Comparison of ENCODE assay signal across 8 cellular contexts in the genomic region with DNA sequence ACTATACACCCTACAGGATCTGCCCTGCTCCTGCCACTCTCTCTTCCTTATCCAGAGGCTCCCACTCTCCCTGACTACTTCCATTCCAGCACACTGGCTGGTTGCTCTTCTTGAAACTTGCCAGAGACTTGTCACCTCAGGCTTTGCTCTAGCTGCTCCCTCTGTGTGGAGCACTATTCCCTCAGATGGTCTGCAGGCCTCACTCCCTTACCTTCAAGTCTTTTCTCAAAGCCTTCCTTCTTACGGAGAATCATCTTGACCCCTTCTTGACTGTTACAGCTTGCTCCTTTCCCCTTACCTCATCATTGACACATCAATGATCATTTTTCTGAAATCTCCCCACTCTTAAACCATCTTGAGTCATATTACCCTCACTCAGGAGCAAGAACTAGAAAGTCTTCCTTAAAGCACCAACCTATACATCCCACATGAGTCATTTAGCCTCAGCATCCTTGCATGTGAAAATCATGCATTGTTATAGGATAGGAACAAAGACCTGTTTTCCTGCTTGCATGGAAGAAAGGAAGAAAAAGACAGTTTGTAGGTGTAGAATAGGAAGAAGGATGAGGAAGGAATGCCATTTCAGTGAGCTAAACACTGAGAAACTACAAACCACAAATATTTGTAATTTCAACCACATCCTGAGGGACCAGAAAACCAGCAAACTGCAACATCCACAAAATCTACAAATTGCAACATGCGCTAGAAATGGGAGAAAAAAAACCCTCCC. TPM values are rescaled to one million over a fixed set of nuclear protein-coding genes. Genes with fewer than 3 reads are reported as not detected.
DNase-seq lines count a peak whose midpoint lies in the region; ATAC-seq and TF ChIP-seq lines count a peak whose summit lies in the region.

No MANE protein-coding gene starts in this region.

- H3K27ac Mint-ChIP-seq in CD4-positive, alpha-beta T cell, result no peak overlapping the region
- no peak overlapping the region for H3K27ac Mint-ChIP-seq in HFFc6

- no peak overlapping the region for H3K4me3 Mint-ChIP-seq in CD4-positive, alpha-beta T cell
- no peak overlapping the region; the same call in 1 of the 2 replicates for H3K4me3 Mint-ChIP-seq in HFFc6

- H3K9me3 Mint-ChIP-seq in CD4-positive, alpha-beta T cell, result no peaks in the 10 kb centered on the region
- H3K9me3 Mint-ChIP-seq in HFFc6, result no peaks in the 10 kb centered on the region

- H3K27ac ChIP-seq in CD4-positive, alpha-beta T cell (ENCODE audit: low read depth, low read length), result no peak overlapping the region
- peak overlapping the region; percentile 63 for H3K27ac ChIP-seq in foreskin keratinocyte

- no peaks in the 10 kb centered on the region for H3K27me3 ChIP-seq in CD4-positive, alpha-beta T cell (ENCODE audit: control insufficient read depth, insufficient read depth, low read length)
- H3K27me3 ChIP-seq in foreskin keratinocyte, result no peaks in the 10 kb centered on the region

- H3K9me3 ChIP-seq in CD4-positive, alpha-beta T cell (ENCODE audit: control insufficient read depth, low read length), result no peaks in the 10 kb centered on the region

- no peak for DNase-seq in CD4-positive, alpha-beta T cell
- DNase-seq in HFFc6 (peak; percentile 83), RKO (ENCODE audit: low spot score) (peak; percentile 53), foreskin keratinocyte (peak; percentile 99), LoVo (ENCODE audit: low spot score) (no peak), NCI-H446 treated with DMSO at 0.1 percent for 48 hours (lab: John Stamatoyannopoulos, UW) (no peak)

- no peaks in the 10 kb centered on the region for H3K27me3 Mint-ChIP-seq in CD4-positive, alpha-beta T cell
- no peaks in the 10 kb centered on the region for H3K27me3 Mint-ChIP-seq in HFFc6 (ENCODE audit: insufficient read depth)

- intact Hi-C loops in CD4-positive, alpha-beta T cell (cut with DNase I, micrococcal nuclease), result no loop called here

- peaks cover 26% of the 10 kb centered on the region for H3K4me1 ChIP-seq in foreskin keratinocyte

- TF ChIP-seq CTCF in CD4-positive, alpha-beta T cell (IDR thresholded peaks at IDR 0.05), result no peak
- TF ChIP-seq CTCF in HFFc6 (IDR thresholded peaks at IDR 0.05) (no peak), foreskin keratinocyte (conservative IDR thresholded peaks at IDR 0.05) (no peak)

- POLR2A ChIA-PET in CD4-positive, alpha-beta T cell (lab: Charles Lee), result interaction anchor here (0.8 to 1.2 kb wide), 2 partner anchors 127 to 691 kb away, joined by 3 read pairs; no protein-coding TSS in a partner anchor

- peak; percentile 32 for ATAC-seq in CD4-positive, alpha-beta T cell (ENCODE audit: poor library complexity)
- ATAC-seq in foreskin keratinocyte (peak; percentile 97), HG02798 (IDR thresholded peaks at IDR 0.05; ENCODE audit: poor library complexity, unreplicated experiment) (no peak), HG03135 (IDR thresholded peaks at IDR 0.05; ENCODE audit: unreplicated experiment) (no peak)

- H3K4me1 Mint-ChIP-seq in CD4-positive, alpha-beta T cell (ENCODE audit: low read depth), result peaks cover 4% of the 10 kb centered on the region
- H3K4me1 Mint-ChIP-seq in HFFc6 (ENCODE audit: low read depth), result peaks cover 31% of the 10 kb centered on the region

- peaks cover 40% of the 10 kb centered on the region for H3K36me3 Mint-ChIP-seq in CD4-positive, alpha-beta T cell (ENCODE audit: low read depth)
- peaks cover 5% of the 10 kb centered on the region for H3K36me3 Mint-ChIP-seq in HFFc6 (ENCODE audit: low read depth)

- CTCF ChIA-PET in CD4-positive, alpha-beta T cell (lab: Charles Lee), result no interaction called here

RNA-seq across cellular contexts. Expression of a gene that starts 55.7 kb away (rescaled TPM):
- total RNA-seq in CD4-positive, alpha-beta T cell, result 10 to 100 TPM; 15.3 to 16.7 TPM
- total RNA-seq in HFFc6 (2021; fragmentation: NEBNext Ultra II Directional; extraction: Animal tissue kit (Norgen Biotek cat#: 25700)), result 100 to 1,000 TPM; 137 to 198 (median 144) TPM
- total RNA-seq in foreskin keratinocyte, result 161 and 169 TPM in 2 replicates
- 60.6 and 70.3 TPM in 2 replicates for polyA plus RNA-seq in foreskin keratinocyte

Comparison
In these comparisons a context has a peak if more than half of its experiments do, and no peak if none do; other contexts are left out.
1. ATAC-seq: peak in CD4-positive, alpha-beta T cell (single experiment) and foreskin keratinocyte (single experiment); none in HG02798 (single experiment) and HG03135 (single experiment).
2. DNase-seq: peak in HFFc6 (single experiment), RKO (single experiment) and foreskin keratinocyte (2 of 2); none in CD4-positive, alpha-beta T cell (0 of 10), LoVo (single experiment) and NCI-H446 treated with DMSO at 0.1 percent for 48 hours (single experiment).